15 cellular contexts compared by ENCODE assay signal in the genomic region with DNA sequence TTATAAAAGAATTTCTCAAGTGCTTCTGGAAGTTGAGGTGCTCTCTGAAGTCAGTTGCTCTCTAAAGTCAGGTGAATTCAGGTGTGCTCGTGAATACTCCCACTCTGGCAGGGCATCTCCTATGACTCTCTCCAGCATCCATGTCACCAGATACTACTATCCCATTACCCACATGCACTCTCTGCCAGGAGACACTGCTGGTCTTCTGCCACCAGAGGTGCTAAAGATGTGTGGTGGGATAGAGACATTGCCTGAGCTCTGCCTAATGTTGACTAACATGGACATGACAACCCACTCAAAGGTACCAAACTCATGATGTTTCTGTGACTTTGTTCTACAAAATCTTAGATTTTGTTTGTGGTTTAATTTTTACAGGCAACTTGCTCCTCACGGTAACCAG.
DNase-seq lines count a peak whose midpoint lies in the region; ATAC-seq and TF ChIP-seq lines count a peak whose summit lies in the region.
"Had no signal": no experiment of that assay in that cellular context is flagged by ENCODE, and none has a peak within 500 bp of the region (broad histone marks: within the 10 kb centered on the region; RNA-seq: fewer than 3 reads in every experiment).

No MANE protein-coding gene starts in this region.

- intact Hi-C loops in esophagus squamous epithelium (cut with DNase I): no loop called here

- no peak overlapping the region for H3K4me3 Mint-ChIP-seq in activated naive CD8-positive, alpha-beta T cell treated with anti-CD3 and anti-CD28 coated beads, Interleukin-2, amount 50 U/mL, for 24 hours
- no peak overlapping the region for H3K4me3 Mint-ChIP-seq in activated naive CD8-positive, alpha-beta T cell treated with anti-CD3 and anti-CD28 coated beads for 36 hours
- no peak overlapping the region for H3K4me3 Mint-ChIP-seq in type B pancreatic cell
- no peak overlapping the region for H3K4me3 Mint-ChIP-seq in activated T-cell treated with anti-CD3 and anti-CD28 coated beads, Interleukin-2, amount 50 U/mL, for 4 hours
- H3K4me3 Mint-ChIP-seq in natural killer cell treated with Interleukin-12 subunit alpha and Interleukin-12 subunit beta and Interleukin-15 and Interleukin-18, amount 100 ng/mL, for 72 hours: no peak overlapping the region
- H3K4me3 Mint-ChIP-seq: activated naive CD8-positive, alpha-beta T cell treated with anti-CD3 and anti-CD28 coated beads, Interleukin-2, amount 10 ng/mL, durations not matched to agents 7 days and 5 days; HFFc6 had no signal

- H3K4me1 Mint-ChIP-seq in activated naive CD8-positive, alpha-beta T cell treated with anti-CD3 and anti-CD28 coated beads, Interleukin-2, amount 50 U/mL, for 24 hours: no peaks in the 10 kb centered on the region
- H3K4me1 Mint-ChIP-seq in activated naive CD8-positive, alpha-beta T cell treated with anti-CD3 and anti-CD28 coated beads for 36 hours: no peaks in the 10 kb centered on the region
- no peaks in the 10 kb centered on the region for H3K4me1 Mint-ChIP-seq in type B pancreatic cell (ENCODE audit: unreplicated experiment)
- no peaks in the 10 kb centered on the region for H3K4me1 Mint-ChIP-seq in activated T-cell treated with anti-CD3 and anti-CD28 coated beads, Interleukin-2, amount 50 U/mL, for 4 hours (ENCODE audit: low read depth)
- H3K4me1 Mint-ChIP-seq in natural killer cell treated with Interleukin-12 subunit alpha and Interleukin-12 subunit beta and Interleukin-15 and Interleukin-18, amount 100 ng/mL, for 72 hours (ENCODE audit: low read depth in 2 of 2): no peaks in the 10 kb centered on the region
- H3K4me1 Mint-ChIP-seq: activated naive CD8-positive, alpha-beta T cell treated with anti-CD3 and anti-CD28 coated beads, Interleukin-2, amount 10 ng/mL, durations not matched to agents 7 days and 5 days had no signal

- H3K4me3 ChIP-seq in WERI-Rb-1 (ENCODE audit: low read depth, low read length) (no peak overlapping the region), esophagus squamous epithelium (no peak overlapping the region)
- H3K4me3 ChIP-seq: BLaER1 treated with 17β-estradiol and CSF1 and Interleukin-3, amounts not matched to agents 10 nM and 100 nM; PC-9; psoas muscle had no signal

- peak; percentile 46; the same call in 1 of the 2 replicates for TF ChIP-seq CTCF in WERI-Rb-1 (IDR thresholded peaks at IDR 0.05; ENCODE audit: low read depth, low read length)
- TF ChIP-seq CTCF in type B pancreatic cell (conservative IDR thresholded peaks at IDR 0.05): peak; percentile 17
- no peak for TF ChIP-seq CTCF in esophagus squamous epithelium (IDR thresholded peaks at IDR 0.05)

- ATAC-seq in activated naive CD8-positive, alpha-beta T cell treated with anti-CD3 and anti-CD28 coated beads, Interleukin-2, amount 50 U/mL, for 24 hours: peak; percentile 46
- no peak for ATAC-seq in activated T-cell treated with anti-CD3 and anti-CD28 coated beads, Interleukin-2, amount 50 U/mL, for 4 hours
- ATAC-seq in natural killer cell treated with Interleukin-12 subunit alpha and Interleukin-12 subunit beta and Interleukin-15 and Interleukin-18, amount 100 ng/mL, for 72 hours: no peak
- ATAC-seq: psoas muscle had no signal

- peaks cover 6% of the 10 kb centered on the region for H3K9me3 Mint-ChIP-seq in activated naive CD8-positive, alpha-beta T cell treated with anti-CD3 and anti-CD28 coated beads, Interleukin-2, amount 50 U/mL, for 24 hours
- peaks cover 8% of the 10 kb centered on the region for H3K9me3 Mint-ChIP-seq in activated naive CD8-positive, alpha-beta T cell treated with anti-CD3 and anti-CD28 coated beads for 36 hours
- peaks cover 6% of the 10 kb centered on the region for H3K9me3 Mint-ChIP-seq in type B pancreatic cell
- peaks cover 5% of the 10 kb centered on the region for H3K9me3 Mint-ChIP-seq in activated T-cell treated with anti-CD3 and anti-CD28 coated beads, Interleukin-2, amount 50 U/mL, for 4 hours
- no peaks in the 10 kb centered on the region for H3K9me3 Mint-ChIP-seq in natural killer cell treated with Interleukin-12 subunit alpha and Interleukin-12 subunit beta and Interleukin-15 and Interleukin-18, amount 100 ng/mL, for 72 hours

- H3K27ac ChIP-seq in WERI-Rb-1 (no peak overlapping the region), esophagus squamous epithelium (no peak overlapping the region)
- H3K27ac ChIP-seq: BLaER1 treated with 17β-estradiol and CSF1 and Interleukin-3, amounts not matched to agents 10 nM and 100 nM; PC-9; psoas muscle had no signal

- H3K27ac Mint-ChIP-seq in activated naive CD8-positive, alpha-beta T cell treated with anti-CD3 and anti-CD28 coated beads, Interleukin-2, amount 50 U/mL, for 24 hours: no peak overlapping the region
- H3K27ac Mint-ChIP-seq in activated naive CD8-positive, alpha-beta T cell treated with anti-CD3 and anti-CD28 coated beads for 36 hours: no peak overlapping the region
- no peak overlapping the region for H3K27ac Mint-ChIP-seq in type B pancreatic cell
- H3K27ac Mint-ChIP-seq in natural killer cell treated with Interleukin-12 subunit alpha and Interleukin-12 subunit beta and Interleukin-15 and Interleukin-18, amount 100 ng/mL, for 72 hours: no peak overlapping the region
- H3K27ac Mint-ChIP-seq: activated naive CD8-positive, alpha-beta T cell treated with anti-CD3 and anti-CD28 coated beads, Interleukin-2, amount 10 ng/mL, durations not matched to agents 7 days and 5 days; HFFc6 had no signal

- TF ChIP-seq POLR2A in esophagus squamous epithelium (IDR thresholded peaks at IDR 0.05): no peak

- DNase-seq in activated naive CD8-positive, alpha-beta T cell treated with anti-CD3 and anti-CD28 coated beads, Interleukin-2, amount 50 U/mL, for 24 hours: no peak
- no peak for DNase-seq in activated naive CD8-positive, alpha-beta T cell treated with anti-CD3 and anti-CD28 coated beads for 36 hours
- DNase-seq in HT-29 (ENCODE audit: low spot score): peak; percentile 32
- DNase-seq in WERI-Rb-1: no peak
- DNase-seq in type B pancreatic cell (ENCODE audit: extremely low spot score, unreplicated experiment): no peak
- DNase-seq in esophagus squamous epithelium (lab: John Stamatoyannopoulos, UW): no peak
- no peak for DNase-seq in activated T-cell treated with anti-CD3 and anti-CD28 coated beads, Interleukin-2, amount 50 U/mL, for 4 hours
- DNase-seq in natural killer cell treated with Interleukin-12 subunit alpha and Interleukin-12 subunit beta and Interleukin-15 and Interleukin-18, amount 100 ng/mL, for 72 hours (ENCODE audit: low spot score): no peak
- DNase-seq: activated CD4-positive, CD25-positive, alpha-beta regulatory T cell treated with anti-CD3 and anti-CD28 coated beads, Interleukin-2, amount 50 U/mL, for 72 hours; activated naive CD8-positive, alpha-beta T cell treated with anti-CD3 and anti-CD28 coated beads, Interleukin-2, amount 10 ng/mL, durations not matched to agents 7 days and 5 days; HFFc6; kidney glomerular epithelial cell; PC-9; psoas muscle had no signal

- H3K9me3 ChIP-seq in WERI-Rb-1 (ENCODE audit: severe bottlenecking): no peaks in the 10 kb centered on the region
- no peaks in the 10 kb centered on the region for H3K9me3 ChIP-seq in esophagus squamous epithelium
- H3K9me3 ChIP-seq: psoas muscle had no signal

- no peaks in the 10 kb centered on the region for H3K4me1 ChIP-seq in esophagus squamous epithelium
- H3K4me1 ChIP-seq: BLaER1 treated with 17β-estradiol and CSF1 and Interleukin-3, amounts not matched to agents 10 nM and 100 nM; psoas muscle had no signal

- H3K27me3 ChIP-seq in WERI-Rb-1 (ENCODE audit: insufficient read depth, low read depth, severe bottlenecking): no peaks in the 10 kb centered on the region
- H3K27me3 ChIP-seq in esophagus squamous epithelium: no peaks in the 10 kb centered on the region
- H3K27me3 ChIP-seq: BLaER1 treated with 17β-estradiol and CSF1 and Interleukin-3, amounts not matched to agents 10 nM and 100 nM had no signal

- H3K36me3 ChIP-seq in WERI-Rb-1 (no peaks in the 10 kb centered on the region), esophagus squamous epithelium (no peaks in the 10 kb centered on the region)
- H3K36me3 ChIP-seq: BLaER1 treated with 17β-estradiol and CSF1 and Interleukin-3, amounts not matched to agents 10 nM and 100 nM had no signal

- H3K36me3 Mint-ChIP-seq in activated naive CD8-positive, alpha-beta T cell treated with anti-CD3 and anti-CD28 coated beads, Interleukin-2, amount 50 U/mL, for 24 hours (ENCODE audit: low read depth): no peaks in the 10 kb centered on the region
- H3K36me3 Mint-ChIP-seq in activated naive CD8-positive, alpha-beta T cell treated with anti-CD3 and anti-CD28 coated beads for 36 hours: peaks cover 2% of the 10 kb centered on the region
- H3K36me3 Mint-ChIP-seq in type B pancreatic cell: no peaks in the 10 kb centered on the region
- no peaks in the 10 kb centered on the region for H3K36me3 Mint-ChIP-seq in activated T-cell treated with anti-CD3 and anti-CD28 coated beads, Interleukin-2, amount 50 U/mL, for 4 hours (ENCODE audit: insufficient read depth)
- peaks cover 5% of the 10 kb centered on the region for H3K36me3 Mint-ChIP-seq in natural killer cell treated with Interleukin-12 subunit alpha and Interleukin-12 subunit beta and Interleukin-15 and Interleukin-18, amount 100 ng/mL, for 72 hours
- H3K36me3 Mint-ChIP-seq: activated naive CD8-positive, alpha-beta T cell treated with anti-CD3 and anti-CD28 coated beads, Interleukin-2, amount 10 ng/mL, durations not matched to agents 7 days and 5 days had no signal

- WGBS in esophagus squamous epithelium, 2 donors: 92 to 94% methylated on average over 2 of the region's 2 CpGs

- peaks cover 2% of the 10 kb centered on the region for H3K27me3 Mint-ChIP-seq in activated naive CD8-positive, alpha-beta T cell treated with anti-CD3 and anti-CD28 coated beads, Interleukin-2, amount 50 U/mL, for 24 hours
- H3K27me3 Mint-ChIP-seq in activated naive CD8-positive, alpha-beta T cell treated with anti-CD3 and anti-CD28 coated beads for 36 hours: peaks cover 3% of the 10 kb centered on the region
- peaks cover 8% of the 10 kb centered on the region for H3K27me3 Mint-ChIP-seq in type B pancreatic cell
- H3K27me3 Mint-ChIP-seq in activated T-cell treated with anti-CD3 and anti-CD28 coated beads, Interleukin-2, amount 50 U/mL, for 4 hours (ENCODE audit: low read depth): peaks cover 32% of the 10 kb centered on the region
- H3K27me3 Mint-ChIP-seq in natural killer cell treated with Interleukin-12 subunit alpha and Interleukin-12 subunit beta and Interleukin-15 and Interleukin-18, amount 100 ng/mL, for 72 hours: peaks cover 0 to 12% of the 10 kb centered on the region in 2 donors
- H3K27me3 Mint-ChIP-seq: activated naive CD8-positive, alpha-beta T cell treated with anti-CD3 and anti-CD28 coated beads, Interleukin-2, amount 10 ng/mL, durations not matched to agents 7 days and 5 days had no signal

Comparison
In these comparisons a context has a peak if more than half of its experiments do, and no peak if none do; other contexts are left out.
1. CTCF ChIP-seq: peak in WERI-Rb-1 (single experiment) and type B pancreatic cell (single experiment); none in esophagus squamous epithelium (0 of 6).